8 cellular contexts compared by ENCODE assay signal in the genomic region with DNA sequence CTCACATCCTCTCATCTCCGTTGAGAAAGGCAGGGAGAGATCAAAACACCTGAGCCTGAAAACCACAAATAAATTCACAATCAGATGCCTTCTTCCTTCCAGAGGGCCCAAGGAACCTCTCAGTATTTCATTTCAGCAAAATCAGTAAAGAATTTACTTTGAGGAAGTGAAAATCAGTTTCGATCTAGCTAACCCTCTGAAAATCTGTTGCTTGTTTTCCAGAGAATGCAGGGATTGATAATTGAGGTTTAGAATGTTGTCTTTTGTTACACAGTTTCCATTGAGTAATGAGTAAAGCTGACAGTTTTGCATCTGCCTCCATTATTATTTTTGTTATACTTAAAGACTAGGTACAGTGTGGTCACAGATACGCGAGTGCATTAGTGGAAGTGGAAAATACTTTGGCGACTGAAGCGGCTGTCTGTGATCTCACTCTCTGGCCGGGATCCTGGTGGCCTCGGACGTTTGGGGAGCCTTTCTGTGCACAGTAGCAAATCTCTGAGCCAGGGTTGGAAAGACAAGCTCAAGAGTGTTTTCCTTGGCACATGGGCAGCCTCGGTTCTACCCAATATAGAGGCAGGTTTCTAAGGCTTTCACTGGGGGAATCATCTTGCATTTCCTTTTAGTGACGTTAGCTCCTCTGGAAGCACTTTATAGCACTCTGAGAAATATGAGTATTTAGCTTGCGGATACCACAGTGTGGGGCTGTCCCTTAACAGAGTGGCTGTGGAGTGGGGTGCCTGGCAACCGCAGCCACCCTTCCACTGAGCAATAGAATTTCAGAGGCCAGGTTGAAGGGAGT. TPM values are rescaled to one million over a fixed set of nuclear protein-coding genes. Genes with fewer than 3 reads are reported as not detected.
DNase-seq lines count a peak whose midpoint lies in the region; ATAC-seq lines count a peak whose summit lies in the region.

No MANE protein-coding gene starts in this region.

- in situ Hi-C loops in ACHN (cut with HindIII; ENCODE audit: low pct_ligation_motif_present, low pct_unique_long_range_greater_than_20kb, low sequenced_read_pairs) = no loop called here

- DNase-seq in GM04503 (ENCODE audit: low read depth) (peak; percentile 70), naive B cell (peak; percentile 6), ACHN (no peak)
- no peak for DNase-seq in central memory CD8-positive, alpha-beta T cell (ENCODE audit: low spot score in 2 of 2)

- ATAC-seq in HG03342 (IDR thresholded peaks at IDR 0.05; ENCODE audit: unreplicated experiment) (peak; percentile 54), naive B cell (ENCODE audit: low read depth in 2 of 2) (peak; percentile 45 to 51), GM21526 (IDR thresholded peaks at IDR 0.05; ENCODE audit: low FRiP score, unreplicated experiment) (no peak), GM19023 (IDR thresholded peaks at IDR 0.05; ENCODE audit: unreplicated experiment) (no peak), HG02759 (IDR thresholded peaks at IDR 0.05; ENCODE audit: unreplicated experiment) (no peak)
- no peak for ATAC-seq in central memory CD8-positive, alpha-beta T cell (replicated peaks; ENCODE audit: extremely low read depth, poor library complexity, severe bottlenecking)

- no peaks in the 10 kb centered on the region for H3K9me3 Mint-ChIP-seq in central memory CD8-positive, alpha-beta T cell
- no peaks in the 10 kb centered on the region for H3K9me3 Mint-ChIP-seq in naive B cell

- no peak overlapping the region for H3K4me3 Mint-ChIP-seq in central memory CD8-positive, alpha-beta T cell
- H3K4me3 Mint-ChIP-seq in naive B cell = peak overlapping the region in 5 of 8 donors; percentile 5 to 59 (median 26)

- H3K27me3 Mint-ChIP-seq in central memory CD8-positive, alpha-beta T cell = no peaks in the 10 kb centered on the region
- H3K27me3 Mint-ChIP-seq in naive B cell = no peaks in the 10 kb centered on the region

- H3K4me1 Mint-ChIP-seq in central memory CD8-positive, alpha-beta T cell = no peaks in the 10 kb centered on the region
- peaks cover 14 to 29% (median 23%) of the 10 kb centered on the region in 3 donors for H3K4me1 Mint-ChIP-seq in naive B cell

- H3K27ac Mint-ChIP-seq in central memory CD8-positive, alpha-beta T cell (ENCODE audit: low read depth) = peak overlapping the region; percentile 20
- peak overlapping the region in 5 of 6 donors; percentile 6 to 82 (median 38) for H3K27ac Mint-ChIP-seq in naive B cell

- H3K36me3 Mint-ChIP-seq in central memory CD8-positive, alpha-beta T cell (ENCODE audit: insufficient read depth) = no peaks in the 10 kb centered on the region
- H3K36me3 Mint-ChIP-seq in naive B cell = no peaks in the 10 kb centered on the region

RNA-seq across cellular contexts. Expression of gene ANGPTL2, which starts 32.2 kb away (rescaled TPM):
- not detected for polyA plus RNA-seq in naive B cell (ENCODE audit: low read depth in 6 of 6)

Comparison
In these comparisons a context has a peak if more than half of its experiments do, and no peak if none do; other contexts are left out.
1. DNase-seq: peak in GM04503 (single experiment) and naive B cell (single experiment); none in central memory CD8-positive, alpha-beta T cell (0 of 2) and ACHN (single experiment).
2. ATAC-seq: peak in HG03342 (single experiment) and naive B cell (2 of 2); none in central memory CD8-positive, alpha-beta T cell (single experiment), GM21526 (single experiment), GM19023 (single experiment) and HG02759 (single experiment).